ENCODE assay signal across 1 cellular context in genomic region chr12:109253913-109254544, GRCh38.
TF ChIP-seq lines count a peak whose summit lies in the region.

No MANE protein-coding gene starts in this region.

TF ChIP-seq in GM23338, 12 proteins besides CTCF, POLR2A, EP300 and RAD21 (continued from another document):
- TF ChIP-seq, protein P1, sequence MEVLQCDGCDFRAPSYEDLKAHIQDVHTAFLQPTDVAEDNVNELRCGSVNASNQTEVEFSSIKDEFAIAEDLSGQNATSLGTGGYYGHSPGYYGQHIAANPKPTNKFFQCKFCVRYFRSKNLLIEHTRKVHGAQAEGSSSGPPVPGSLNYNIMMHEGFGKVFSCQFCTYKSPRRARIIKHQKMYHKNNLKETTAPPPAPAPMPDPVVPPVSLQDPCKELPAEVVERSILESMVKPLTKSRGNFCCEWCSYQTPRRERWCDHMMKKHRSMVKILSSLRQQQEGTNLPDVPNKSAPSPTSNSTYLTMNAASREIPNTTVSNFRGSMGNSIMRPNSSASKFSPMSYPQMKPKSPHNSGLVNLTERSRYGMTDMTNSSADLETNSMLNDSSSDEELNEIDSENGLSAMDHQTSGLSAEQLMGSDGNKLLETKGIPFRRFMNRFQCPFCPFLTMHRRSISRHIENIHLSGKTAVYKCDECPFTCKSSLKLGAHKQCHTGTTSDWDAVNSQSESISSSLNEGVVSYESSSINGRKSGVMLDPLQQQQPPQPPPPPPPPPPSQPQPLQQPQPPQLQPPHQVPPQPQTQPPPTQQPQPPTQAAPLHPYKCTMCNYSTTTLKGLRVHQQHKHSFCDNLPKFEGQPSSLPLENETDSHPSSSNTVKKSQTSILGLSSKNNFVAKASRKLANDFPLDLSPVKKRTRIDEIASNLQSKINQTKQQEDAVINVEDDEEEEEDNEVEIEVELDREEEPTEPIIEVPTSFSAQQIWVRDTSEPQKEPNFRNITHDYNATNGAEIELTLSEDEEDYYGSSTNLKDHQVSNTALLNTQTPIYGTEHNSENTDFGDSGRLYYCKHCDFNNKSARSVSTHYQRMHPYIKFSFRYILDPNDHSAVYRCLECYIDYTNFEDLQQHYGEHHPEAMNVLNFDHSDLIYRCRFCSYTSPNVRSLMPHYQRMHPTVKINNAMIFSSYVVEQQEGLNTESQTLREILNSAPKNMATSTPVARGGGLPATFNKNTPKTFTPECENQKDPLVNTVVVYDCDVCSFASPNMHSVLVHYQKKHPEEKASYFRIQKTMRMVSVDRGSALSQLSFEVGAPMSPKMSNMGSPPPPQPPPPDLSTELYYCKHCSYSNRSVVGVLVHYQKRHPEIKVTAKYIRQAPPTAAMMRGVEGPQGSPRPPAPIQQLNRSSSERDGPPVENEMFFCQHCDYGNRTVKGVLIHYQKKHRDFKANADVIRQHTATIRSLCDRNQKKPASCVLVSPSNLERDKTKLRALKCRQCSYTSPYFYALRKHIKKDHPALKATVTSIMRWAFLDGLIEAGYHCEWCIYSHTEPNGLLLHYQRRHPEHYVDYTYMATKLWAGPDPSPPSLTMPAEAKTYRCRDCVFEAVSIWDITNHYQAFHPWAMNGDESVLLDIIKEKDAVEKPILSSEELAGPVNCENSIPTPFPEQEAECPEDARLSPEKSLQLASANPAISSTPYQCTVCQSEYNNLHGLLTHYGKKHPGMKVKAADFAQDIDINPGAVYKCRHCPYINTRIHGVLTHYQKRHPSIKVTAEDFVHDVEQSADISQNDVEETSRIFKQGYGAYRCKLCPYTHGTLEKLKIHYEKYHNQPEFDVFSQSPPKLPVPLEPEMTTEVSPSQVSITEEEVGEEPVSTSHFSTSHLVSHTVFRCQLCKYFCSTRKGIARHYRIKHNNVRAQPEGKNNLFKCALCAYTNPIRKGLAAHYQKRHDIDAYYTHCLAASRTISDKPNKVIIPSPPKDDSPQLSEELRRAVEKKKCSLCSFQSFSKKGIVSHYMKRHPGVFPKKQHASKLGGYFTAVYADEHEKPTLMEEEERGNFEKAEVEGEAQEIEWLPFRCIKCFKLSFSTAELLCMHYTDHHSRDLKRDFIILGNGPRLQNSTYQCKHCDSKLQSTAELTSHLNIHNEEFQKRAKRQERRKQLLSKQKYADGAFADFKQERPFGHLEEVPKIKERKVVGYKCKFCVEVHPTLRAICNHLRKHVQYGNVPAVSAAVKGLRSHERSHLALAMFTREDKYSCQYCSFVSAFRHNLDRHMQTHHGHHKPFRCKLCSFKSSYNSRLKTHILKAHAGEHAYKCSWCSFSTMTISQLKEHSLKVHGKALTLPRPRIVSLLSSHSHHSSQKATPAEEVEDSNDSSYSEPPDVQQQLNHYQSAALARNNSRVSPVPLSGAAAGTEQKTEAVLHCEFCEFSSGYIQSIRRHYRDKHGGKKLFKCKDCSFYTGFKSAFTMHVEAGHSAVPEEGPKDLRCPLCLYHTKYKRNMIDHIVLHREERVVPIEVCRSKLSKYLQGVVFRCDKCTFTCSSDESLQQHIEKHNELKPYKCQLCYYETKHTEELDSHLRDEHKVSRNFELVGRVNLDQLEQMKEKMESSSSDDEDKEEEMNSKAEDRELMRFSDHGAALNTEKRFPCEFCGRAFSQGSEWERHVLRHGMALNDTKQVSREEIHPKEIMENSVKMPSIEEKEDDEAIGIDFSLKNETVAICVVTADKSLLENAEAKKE (CRISPR knock-in tag; IDR thresholded peaks at IDR 0.05): no peak
- TF ChIP-seq EZH2phosphoT487 (IDR thresholded peaks at IDR 0.05; ENCODE audit: unreplicated experiment): no peak
- TF ChIP-seq ZNF331 (CRISPR knock-in tag; IDR thresholded peaks at IDR 0.05; ENCODE audit: low read depth): no peak
- no peak for TF ChIP-seq ZNF114 (CRISPR knock-in tag; IDR thresholded peaks at IDR 0.05)
- no peak for TF ChIP-seq STAT1 (IDR thresholded peaks at IDR 0.05; ENCODE audit: unreplicated experiment)
- TF ChIP-seq POLR2AphosphoS5 (IDR thresholded peaks at IDR 0.05; ENCODE audit: low read depth): no peak
- no peak for TF ChIP-seq CREB1 (CRISPR knock-in tag; IDR thresholded peaks at IDR 0.05; ENCODE audit: low read depth)
- no peak for TF ChIP-seq EZH2 (IDR thresholded peaks at IDR 0.05; ENCODE audit: low read depth, unreplicated experiment)
TF ChIP-seq in GM23338: peak in this region for 0.
